In the genomic region with DNA sequence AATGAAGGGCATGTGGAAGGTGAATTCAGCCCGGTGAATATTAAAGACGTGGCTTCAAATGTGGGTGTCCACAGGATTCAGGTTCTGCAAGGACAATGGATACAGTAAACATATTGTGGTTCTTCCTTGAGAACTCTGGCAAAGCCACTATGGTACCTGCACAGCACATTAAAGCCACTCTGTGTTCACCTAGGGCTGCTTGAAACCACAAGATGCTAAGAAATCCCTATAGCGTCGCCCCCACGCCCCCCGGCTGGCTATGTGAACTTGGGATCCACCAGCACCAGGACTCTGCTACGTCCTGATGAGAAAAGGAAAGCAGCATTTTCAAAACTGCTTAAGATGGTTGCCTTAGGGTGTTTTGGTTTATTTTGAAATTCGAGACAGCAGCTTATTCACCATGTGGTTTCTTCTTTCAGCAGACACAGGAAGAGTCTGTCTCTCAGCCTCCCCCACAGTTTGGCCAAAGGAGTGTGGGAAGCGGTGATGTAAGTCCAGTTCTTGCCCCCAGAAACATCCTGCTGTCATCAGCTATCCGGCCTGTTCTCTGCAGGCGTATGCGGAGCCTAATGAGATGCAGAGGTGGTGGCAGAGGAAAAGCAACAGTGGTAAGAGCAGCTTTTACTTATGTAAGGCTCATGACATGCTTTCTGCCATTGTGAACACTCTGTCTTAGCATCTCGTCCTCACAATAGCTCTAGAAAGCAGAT, we compare ENCODE assay signal across 8 cellular contexts.
DNase-seq lines count a peak whose midpoint lies in the region; ATAC-seq and TF ChIP-seq lines count a peak whose summit lies in the region.

No MANE protein-coding gene starts in this region.

- WGBS in spleen, 5 donors: 27 to 50% (median 37%) methylated on average over 13 of the region's 13 CpGs

- POLR2A ChIA-PET in HEK293 (lab: Yijun Ruan, JAX): no interaction called here

- H3K4me3 Mint-ChIP-seq in stimulated activated naive B cell treated with anti-CD40 and anti-IgM and Interleukin-4, amounts not matched to agents 10 μg/mL and 1 μg/mL and 100 μg/mL, for 72 hours: no peak overlapping the region

- no peaks in the 10 kb centered on the region for H3K36me3 ChIP-seq in HEK293 (ENCODE audit: control insufficient read depth in 2 of 2, insufficient read depth in 1 of 2, low read length in 2 of 2)
- H3K36me3 ChIP-seq in spleen: peaks cover 0 to 9% (median 0%) of the 10 kb centered on the region in 6 donors

- no peak for ATAC-seq in GM19455 (IDR thresholded peaks at IDR 0.05; ENCODE audit: unreplicated experiment)
- ATAC-seq in stimulated activated naive B cell treated with anti-CD40 and anti-IgM and Interleukin-4, amounts not matched to agents 10 μg/mL and 1 μg/mL and 100 μg/mL, for 72 hours (replicated peaks): no peak

- no peak overlapping the region for H3K27ac Mint-ChIP-seq in stimulated activated naive B cell treated with anti-CD40 and anti-IgM and Interleukin-4, amounts not matched to agents 10 μg/mL and 1 μg/mL and 100 μg/mL, for 72 hours

- H3K4me3 ChIP-seq in HEK293 (ENCODE audit: low read depth, low read length) (no peak overlapping the region), spleen (peak overlapping the region in 1 of 8 donors; percentile 13)

- intact Hi-C loops in spleen (cut with DNase I; ENCODE audit: low total_unique reads): no loop called here

- no peaks in the 10 kb centered on the region for H3K36me3 Mint-ChIP-seq in stimulated activated naive B cell treated with anti-CD40 and anti-IgM and Interleukin-4, amounts not matched to agents 10 μg/mL and 1 μg/mL and 100 μg/mL, for 72 hours

- H3K27me3 ChIP-seq in spleen (replicated peaks in 1 of 7): no peaks in the 10 kb centered on the region

- H3K4me1 Mint-ChIP-seq in stimulated activated naive B cell treated with anti-CD40 and anti-IgM and Interleukin-4, amounts not matched to agents 10 μg/mL and 1 μg/mL and 100 μg/mL, for 72 hours: no peaks in the 10 kb centered on the region

- peak overlapping the region; percentile 35; the same call in 1 of the 2 replicates for H3K27ac ChIP-seq in HEK293 (ENCODE audit: extremely low read depth, low read depth, low read length)
- peak overlapping the region; percentile 13 to 79 (median 69) for H3K27ac ChIP-seq in spleen

- no peaks in the 10 kb centered on the region for H3K4me1 ChIP-seq in HEK293 (ENCODE audit: control insufficient read depth, insufficient read depth, low read length)
- peaks cover 2 to 57% (median 18%) of the 10 kb centered on the region in 6 donors for H3K4me1 ChIP-seq in spleen

- DNase-seq in SKM-1 treated with dmso at 0.1 percent for 144 hours (lab: John Stamatoyannopoulos, UW; ENCODE audit: unreplicated experiment) (peak; percentile 98), amniotic stem cell (lab: John Stamatoyannopoulos, UW) (peak; percentile 97), hepatic stellate cell (ENCODE audit: low spot score) (peak; percentile 83), spleen (no peak), NCI-H128 (lab: John Stamatoyannopoulos, UW; ENCODE audit: unreplicated experiment) (no peak)
- no peak for DNase-seq in stimulated activated naive B cell treated with anti-CD40 and anti-IgM and Interleukin-4, amounts not matched to agents 10 μg/mL and 1 μg/mL and 100 μg/mL, for 72 hours

- TF ChIP-seq POLR2A in spleen (IDR thresholded peaks at IDR 0.05): no peak

- CTCF ChIA-PET in HEK293 (lab: Yijun Ruan, JAX): interaction anchor here (1.4 to 1.5 kb wide), 2 partner anchors 16 to 159 kb away, joined by 3 to 5 read pairs; no protein-coding TSS in a partner anchor

- H3K27me3 Mint-ChIP-seq in stimulated activated naive B cell treated with anti-CD40 and anti-IgM and Interleukin-4, amounts not matched to agents 10 μg/mL and 1 μg/mL and 100 μg/mL, for 72 hours: peaks cover 25 to 62% of the 10 kb centered on the region in 2 donors

- peaks cover 0 to 1% of the 10 kb centered on the region in 2 donors for H3K9me3 Mint-ChIP-seq in stimulated activated naive B cell treated with anti-CD40 and anti-IgM and Interleukin-4, amounts not matched to agents 10 μg/mL and 1 μg/mL and 100 μg/mL, for 72 hours

- TF ChIP-seq CTCF in HEK293 (tag by site-specific recombination; IDR thresholded peaks at IDR 0.05) (no peak), spleen (IDR thresholded peaks at IDR 0.05 in 8 of 11, conservative IDR thresholded peaks at IDR 0.05 in 3 of 11) (no peak)

- H3K9me3 ChIP-seq in HEK293 (ENCODE audit: control insufficient read depth, insufficient read depth, low read depth, low read length) (no peaks in the 10 kb centered on the region), spleen (no peaks in the 10 kb centered on the region)

TF ChIP-seq in HEK293, 187 proteins besides CTCF, POLR2A, EP300 and RAD21 (continues in another document):
- TF ChIP-seq SP2 (tag by site-specific recombination; IDR thresholded peaks at IDR 0.05) (no peak), PRDM1 (tag by site-specific recombination; IDR thresholded peaks at IDR 0.05) (no peak), TRIM28 (IDR thresholded peaks at IDR 0.05; ENCODE audit: borderline replicate concordance, low read length) (peak; percentile 91), ZNF558 (tag by site-specific recombination; IDR thresholded peaks at IDR 0.05) (0 out of 2 replicates have a peak, but pooled peaks have one; percentile 14), ZNF394 (tag by site-specific recombination; IDR thresholded peaks at IDR 0.05; ENCODE audit: borderline replicate concordance) (no peak), EGR2 (tag by site-specific recombination; IDR thresholded peaks at IDR 0.05; ENCODE audit: low read depth) (peak; percentile 83), ZNF624 (tag by site-specific recombination; IDR thresholded peaks at IDR 0.05) (no peak), ZNF785 (tag by site-specific recombination; IDR thresholded peaks at IDR 0.05) (no peak), FEZF1 (tag by site-specific recombination; IDR thresholded peaks at IDR 0.05) (0 out of 2 replicates have a peak, but pooled peaks have one; percentile 23), MYNN (tag by site-specific recombination; IDR thresholded peaks at IDR 0.05; ENCODE audit: borderline replicate concordance) (no peak), ZNF670 (tag by site-specific recombination; IDR thresholded peaks at IDR 0.05; ENCODE audit: low read depth) (no peak), ZNF626 (tag by site-specific recombination; IDR thresholded peaks at IDR 0.05) (no peak), ZNF76 (tag by site-specific recombination; IDR thresholded peaks at IDR 0.05; ENCODE audit: borderline replicate concordance, low read depth) (no peak)
- TF ChIP-seq, protein P1, sequence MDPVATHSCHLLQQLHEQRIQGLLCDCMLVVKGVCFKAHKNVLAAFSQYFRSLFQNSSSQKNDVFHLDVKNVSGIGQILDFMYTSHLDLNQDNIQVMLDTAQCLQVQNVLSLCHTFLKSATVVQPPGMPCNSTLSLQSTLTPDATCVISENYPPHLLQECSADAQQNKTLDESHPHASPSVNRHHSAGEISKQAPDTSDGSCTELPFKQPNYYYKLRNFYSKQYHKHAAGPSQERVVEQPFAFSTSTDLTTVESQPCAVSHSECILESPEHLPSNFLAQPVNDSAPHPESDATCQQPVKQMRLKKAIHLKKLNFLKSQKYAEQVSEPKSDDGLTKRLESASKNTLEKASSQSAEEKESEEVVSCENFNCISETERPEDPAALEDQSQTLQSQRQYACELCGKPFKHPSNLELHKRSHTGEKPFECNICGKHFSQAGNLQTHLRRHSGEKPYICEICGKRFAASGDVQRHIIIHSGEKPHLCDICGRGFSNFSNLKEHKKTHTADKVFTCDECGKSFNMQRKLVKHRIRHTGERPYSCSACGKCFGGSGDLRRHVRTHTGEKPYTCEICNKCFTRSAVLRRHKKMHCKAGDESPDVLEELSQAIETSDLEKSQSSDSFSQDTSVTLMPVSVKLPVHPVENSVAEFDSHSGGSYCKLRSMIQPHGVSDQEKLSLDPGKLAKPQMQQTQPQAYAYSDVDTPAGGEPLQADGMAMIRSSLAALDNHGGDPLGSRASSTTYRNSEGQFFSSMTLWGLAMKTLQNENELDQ (tag by site-specific recombination; IDR thresholded peaks at IDR 0.05; ENCODE audit: low read depth): no peak
- TF ChIP-seq, protein P2, sequence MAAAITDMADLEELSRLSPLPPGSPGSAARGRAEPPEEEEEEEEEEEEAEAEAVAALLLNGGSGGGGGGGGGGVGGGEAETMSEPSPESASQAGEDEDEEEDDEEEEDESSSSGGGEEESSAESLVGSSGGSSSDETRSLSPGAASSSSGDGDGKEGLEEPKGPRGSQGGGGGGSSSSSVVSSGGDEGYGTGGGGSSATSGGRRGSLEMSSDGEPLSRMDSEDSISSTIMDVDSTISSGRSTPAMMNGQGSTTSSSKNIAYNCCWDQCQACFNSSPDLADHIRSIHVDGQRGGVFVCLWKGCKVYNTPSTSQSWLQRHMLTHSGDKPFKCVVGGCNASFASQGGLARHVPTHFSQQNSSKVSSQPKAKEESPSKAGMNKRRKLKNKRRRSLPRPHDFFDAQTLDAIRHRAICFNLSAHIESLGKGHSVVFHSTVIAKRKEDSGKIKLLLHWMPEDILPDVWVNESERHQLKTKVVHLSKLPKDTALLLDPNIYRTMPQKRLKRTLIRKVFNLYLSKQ (tag by site-specific recombination; IDR thresholded peaks at IDR 0.05; ENCODE audit: borderline replicate concordance): no peak
- TF ChIP-seq, protein P3, sequence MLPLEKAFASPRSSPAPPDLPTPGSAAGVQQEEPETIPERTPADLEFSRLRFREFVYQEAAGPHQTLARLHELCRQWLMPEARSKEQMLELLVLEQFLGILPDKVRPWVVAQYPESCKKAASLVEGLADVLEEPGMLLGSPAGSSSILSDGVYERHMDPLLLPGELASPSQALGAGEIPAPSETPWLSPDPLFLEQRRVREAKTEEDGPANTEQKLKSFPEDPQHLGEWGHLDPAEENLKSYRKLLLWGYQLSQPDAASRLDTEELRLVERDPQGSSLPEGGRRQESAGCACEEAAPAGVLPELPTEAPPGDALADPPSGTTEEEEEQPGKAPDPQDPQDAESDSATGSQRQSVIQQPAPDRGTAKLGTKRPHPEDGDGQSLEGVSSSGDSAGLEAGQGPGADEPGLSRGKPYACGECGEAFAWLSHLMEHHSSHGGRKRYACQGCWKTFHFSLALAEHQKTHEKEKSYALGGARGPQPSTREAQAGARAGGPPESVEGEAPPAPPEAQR (tag by site-specific recombination; IDR thresholded peaks at IDR 0.05): no peak
- TF ChIP-seq, protein P4, sequence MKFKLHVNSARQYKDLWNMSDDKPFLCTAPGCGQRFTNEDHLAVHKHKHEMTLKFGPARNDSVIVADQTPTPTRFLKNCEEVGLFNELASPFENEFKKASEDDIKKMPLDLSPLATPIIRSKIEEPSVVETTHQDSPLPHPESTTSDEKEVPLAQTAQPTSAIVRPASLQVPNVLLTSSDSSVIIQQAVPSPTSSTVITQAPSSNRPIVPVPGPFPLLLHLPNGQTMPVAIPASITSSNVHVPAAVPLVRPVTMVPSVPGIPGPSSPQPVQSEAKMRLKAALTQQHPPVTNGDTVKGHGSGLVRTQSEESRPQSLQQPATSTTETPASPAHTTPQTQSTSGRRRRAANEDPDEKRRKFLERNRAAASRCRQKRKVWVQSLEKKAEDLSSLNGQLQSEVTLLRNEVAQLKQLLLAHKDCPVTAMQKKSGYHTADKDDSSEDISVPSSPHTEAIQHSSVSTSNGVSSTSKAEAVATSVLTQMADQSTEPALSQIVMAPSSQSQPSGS (tag by site-specific recombination; IDR thresholded peaks at IDR 0.05; ENCODE audit: low read depth): no peak

Comparison
In these comparisons a context has a peak if more than half of its experiments do, and no peak if none do; other contexts are left out.
1. DNase-seq: peak in SKM-1 treated with dmso at 0.1 percent for 144 hours (single experiment), amniotic stem cell (single experiment) and hepatic stellate cell (single experiment); none in spleen (single experiment), stimulated activated naive B cell treated with anti-CD40 and anti-IgM and Interleukin-4, amounts not matched to agents 10 μg/mL and 1 μg/mL and 100 μg/mL, for 72 hours (single experiment) and NCI-H128 (single experiment).